10 cellular contexts compared by ENCODE assay signal in the genomic region with DNA sequence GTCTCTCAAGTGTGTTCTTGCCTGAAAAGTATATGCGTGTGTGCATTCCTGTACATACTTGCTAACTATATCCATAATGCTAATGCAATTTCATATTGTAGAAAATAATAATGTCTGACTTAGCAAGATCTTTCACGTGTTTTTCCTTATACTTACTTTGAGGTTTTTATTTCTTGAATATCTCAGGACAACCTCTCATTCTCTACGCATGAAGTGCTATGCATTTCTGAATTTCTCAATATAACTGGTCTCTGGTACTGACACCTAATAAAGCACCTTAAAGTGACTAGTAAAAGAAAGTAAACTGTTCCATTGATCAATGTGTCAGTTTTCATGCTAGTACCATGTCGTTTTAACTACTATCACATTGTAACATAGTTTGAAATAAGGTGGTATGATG.
"Had no signal": no experiment of that assay in that cellular context is flagged by ENCODE, and none has a peak within 500 bp of the region (broad histone marks: within the 10 kb centered on the region; RNA-seq: fewer than 3 reads in every experiment).

No MANE protein-coding gene starts in this region.

- H2AFZ ChIP-seq: GM23248, GM23338 had no signal

- H3K4me3 ChIP-seq: GM23248, GM23338, HAP-1 had no signal

- H3K36me3 ChIP-seq: HAP-1 had no signal

- H3K9me3 ChIP-seq: HAP-1 had no signal

- H3K4me2 ChIP-seq: GM23338 had no signal

- H3K9ac ChIP-seq: GM23248 had no signal

- ATAC-seq: GM23338, HCT116 had no signal

- FAIRE-seq: H1 had no signal

- DNase-seq: GM23248, GOT3, H7, H9, HCEC 1CT, HFFc6 had no signal

- H3K27ac ChIP-seq: GM23248 had no signal
